9 cellular contexts compared by ENCODE assay signal in genomic region chr1:119885903-119886783, GRCh38. TPM values are rescaled to one million over a fixed set of nuclear protein-coding genes. Genes with fewer than 3 reads are reported as not detected.
A peak's percentile ranks its signal among the peaks of the same experiment; 100 is the strongest.
DNase-seq lines count a peak whose midpoint lies in the region; ATAC-seq and TF ChIP-seq lines count a peak whose summit lies in the region.
"Had no signal": no experiment of that assay in that cellular context is flagged by ENCODE, and none has a peak within 500 bp of the region (broad histone marks: within the 10 kb centered on the region; RNA-seq: fewer than 3 reads in every experiment).

No MANE protein-coding gene starts in this region.

- BruUV-seq in mammary epithelial cell (replicated peaks; lab: Mats Ljungman, UMichigan): no TSS peak

- in situ Hi-C loops in KBM-7 (cut with MboI; ENCODE audit: low pct_unique_long_range_greater_than_20kb, low sequenced_read_pairs) (no loop called here), mammary epithelial cell (cut with MboI; ENCODE audit: low sequenced_read_pairs in 2 of 2) (no loop called here)

- H3K27ac ChIP-seq in VCaP: no peak overlapping the region
- H3K27ac ChIP-seq in mammary epithelial cell (ENCODE audit: insufficient read depth, low read depth, low read length): no peak overlapping the region
- H3K27ac ChIP-seq in right lobe of liver: no peak overlapping the region

- H3K4me3 ChIP-seq in mammary epithelial cell (replicated peaks in 1 of 3; ENCODE audit: insufficient read depth in 1 of 3, low read depth in 2 of 3, low read length in 3 of 3) (no peak overlapping the region), right lobe of liver (no peak overlapping the region)

- no peaks in the 10 kb centered on the region for H3K4me1 ChIP-seq in mammary epithelial cell (ENCODE audit: insufficient read depth, low read length)
- H3K4me1 ChIP-seq in right lobe of liver: no peaks in the 10 kb centered on the region

- H3K27me3 ChIP-seq in mammary epithelial cell (ENCODE audit: insufficient read depth, low read length) (no peaks in the 10 kb centered on the region), right lobe of liver (no peaks in the 10 kb centered on the region)

- no peaks in the 10 kb centered on the region for H3K79me2 ChIP-seq in mammary epithelial cell (ENCODE audit: insufficient read depth, low read length)

- WGBS in mammary epithelial cell (ENCODE audit: low coverage, missing lambda C conversion rate): 56% methylated on average over 9 of the region's 11 CpGs
- 42% methylated on average over 10 of the region's 11 CpGs for WGBS in right lobe of liver (ENCODE audit: insufficient coverage, low coverage, low lambda C conversion rate, missing lambda C conversion rate)

- intact Hi-C loops in mammary epithelial cell (cut with micrococcal nuclease): loop anchor here (5.0 kb wide), 3 partner anchors 61 to 266 kb away; no protein-coding TSS in a partner anchor
- intact Hi-C loops in right lobe of liver (cut with DNase I): no loop called here

- no peaks in the 10 kb centered on the region for H4K20me1 ChIP-seq in mammary epithelial cell (ENCODE audit: insufficient read depth, low read length)

- DNase-seq in GM10266 (ENCODE audit: extremely low spot score) (peak; percentile 62), KBM-7 (peak; percentile 65), mammary epithelial cell (no peak), right lobe of liver (peak; percentile 60 to 72 (median 70)), DMS153 treated with DMSO at 0.1 percent for 48 hours (lab: John Stamatoyannopoulos, UW; ENCODE audit: unreplicated experiment) (no peak)
- DNase-seq in stimulated activated CD8-positive, alpha-beta memory T cell treated with anti-CD3 and anti-CD28 coated beads, Interleukin-4, amount 100 ng/mL, for 48 hours: peak; percentile 83

- CTCF ChIA-PET in mammary epithelial cell (lab: Charles Lee; ENCODE audit: low non-redundant PET): no interaction called here

- peak; percentile 95 to 97 (median 96) for ATAC-seq in right lobe of liver
- ATAC-seq in GM21360 (IDR thresholded peaks at IDR 0.05; ENCODE audit: unreplicated experiment): no peak

- H3K9me3 ChIP-seq in mammary epithelial cell (replicated peaks; ENCODE audit: insufficient read depth, low read length) (no peaks in the 10 kb centered on the region), right lobe of liver (no peaks in the 10 kb centered on the region)

- dilution Hi-C loops in mammary epithelial cell (cut with HindIII; ENCODE audit: low sequenced_read_pairs): no loop called here

- no peaks in the 10 kb centered on the region for H3K36me3 ChIP-seq in mammary epithelial cell (ENCODE audit: insufficient read depth, low read length)
- H3K36me3 ChIP-seq in right lobe of liver: no peaks in the 10 kb centered on the region

- TF ChIP-seq CTCF in GM10266 (IDR thresholded peaks at IDR 0.05; ENCODE audit: control insufficient read depth, insufficient read depth, low read depth, missing control alignments): peak; percentile 78
- TF ChIP-seq CTCF in VCaP (conservative IDR thresholded peaks at IDR 0.05): peak; percentile 72
- peak; percentile 85 to 89 for TF ChIP-seq CTCF in mammary epithelial cell (conservative IDR thresholded peaks at IDR 0.05 in 1 of 2, IDR thresholded peaks at IDR 0.05 in 1 of 2; ENCODE audit: extremely low read depth in 1 of 2, insufficient read depth in 1 of 2, low read depth in 1 of 2, low read length in 2 of 2)
- peak; percentile 71 to 90 (median 88) for TF ChIP-seq CTCF in right lobe of liver (IDR thresholded peaks at IDR 0.05)

- H3K9ac ChIP-seq in mammary epithelial cell (ENCODE audit: insufficient read depth, low read length): no peak overlapping the region

- TF ChIP-seq POLR2A in right lobe of liver (IDR thresholded peaks at IDR 0.05): no peak

- H3K4me2 ChIP-seq in mammary epithelial cell (ENCODE audit: insufficient read depth, low read depth, low read length): no peak overlapping the region

- no peak overlapping the region for H2AFZ ChIP-seq in mammary epithelial cell (ENCODE audit: low read depth, low read length)

RNA-seq across cellular contexts. Expression of gene ADAM30, which starts 10.2 kb away (rescaled TPM):
- total RNA-seq in mammary epithelial cell: not detected
- not detected for polyA plus RNA-seq in mammary epithelial cell
- not detected for polyA minus RNA-seq in mammary epithelial cell
- not detected for total RNA-seq in right lobe of liver
- total RNA-seq: aorta had no signal
- polyA plus RNA-seq: aorta had no signal

Comparison
In these comparisons a context has a peak if more than half of its experiments do, and no peak if none do; other contexts are left out.
1. DNase-seq: peak in GM10266 (single experiment), KBM-7 (single experiment), right lobe of liver (3 of 3) and stimulated activated CD8-positive, alpha-beta memory T cell treated with anti-CD3 and anti-CD28 coated beads, Interleukin-4, amount 100 ng/mL, for 48 hours (single experiment); none in mammary epithelial cell (single experiment) and DMS153 treated with DMSO at 0.1 percent for 48 hours (single experiment).
2. Peak in every context shown above with its lines, with median percentiles within 50 percentile points of each other: CTCF ChIP-seq.